Comparison of ENCODE assay signal across 11 cellular contexts in the genomic region with DNA sequence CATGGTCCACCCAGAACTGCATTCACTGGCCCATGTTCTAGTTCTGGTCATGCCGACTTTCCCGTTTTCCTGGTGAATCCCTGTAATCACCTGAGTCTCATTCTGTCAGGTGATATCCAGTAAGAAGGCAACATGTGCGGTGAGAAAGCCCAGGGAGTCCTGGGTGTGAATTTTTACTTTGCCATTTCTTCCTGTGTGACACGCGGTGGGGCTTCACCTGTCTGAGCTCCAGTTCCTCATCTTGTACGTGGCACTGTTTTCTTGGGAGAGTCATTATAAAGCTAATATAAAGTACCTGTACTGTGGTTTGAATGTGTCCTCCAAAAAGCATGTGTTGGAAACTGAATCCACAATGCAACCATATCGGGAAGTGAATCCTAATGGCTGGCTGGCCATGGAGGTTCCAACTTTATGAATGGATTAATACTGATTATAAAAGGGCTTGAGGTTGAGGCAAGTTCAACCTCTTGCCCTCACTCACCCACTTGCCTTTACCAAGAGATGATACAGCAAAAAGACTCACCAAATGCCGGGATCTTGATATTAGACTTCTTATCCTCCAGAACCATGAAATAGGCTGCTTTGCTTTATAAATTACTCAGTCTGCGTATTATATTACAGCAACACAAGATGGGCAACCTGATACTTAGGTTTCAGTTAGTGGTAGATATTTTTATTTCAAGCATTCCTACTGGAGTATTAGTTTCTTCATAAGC. TPM values are rescaled to one million over a fixed set of nuclear protein-coding genes. Genes with fewer than 3 reads are reported as not detected.
DNase-seq lines count a peak whose midpoint lies in the region; ATAC-seq and TF ChIP-seq lines count a peak whose summit lies in the region.
"Had no signal": no experiment of that assay in that cellular context is flagged by ENCODE, and none has a peak within 500 bp of the region (broad histone marks: within the 10 kb centered on the region; RNA-seq: fewer than 3 reads in every experiment).

No MANE protein-coding gene starts in this region.

- peaks cover 49% of the 10 kb centered on the region for H3K36me3 Mint-ChIP-seq in activated CD4-positive, alpha-beta memory T cell treated with anti-CD3 and anti-CD28 coated beads for 36 hours

- H3K36me3 ChIP-seq in upper lobe of right lung: peaks cover 45% of the 10 kb centered on the region

- peaks cover 60% of the 10 kb centered on the region for H3K4me1 Mint-ChIP-seq in activated CD4-positive, alpha-beta memory T cell treated with anti-CD3 and anti-CD28 coated beads for 36 hours (ENCODE audit: low read depth)

- no peaks in the 10 kb centered on the region for H3K27me3 Mint-ChIP-seq in activated CD4-positive, alpha-beta memory T cell treated with anti-CD3 and anti-CD28 coated beads for 36 hours

- intact Hi-C loops in activated CD4-positive, alpha-beta memory T cell treated with anti-CD3 and anti-CD28 coated beads for 36 hours (cut with micrococcal nuclease): no loop called here
- intact Hi-C loops in upper lobe of right lung (cut with DNase I): loop anchor here (5.0 kb wide), 1 partner anchor 38 kb away; no protein-coding TSS in a partner anchor

- no peaks in the 10 kb centered on the region for H3K9me3 ChIP-seq in upper lobe of right lung
- H3K9me3 ChIP-seq: colonic mucosa had no signal

- DNase-seq in stimulated activated CD4-positive, alpha-beta T cell treated with anti-CD3 and anti-CD28 coated beads, Interleukin-4, amount 100 ng/mL, for 4 hours: peak; percentile 33 to 47
- no peak for DNase-seq in stimulated activated CD4-positive, alpha-beta T cell treated with anti-CD3 and anti-CD28 coated beads, Interleukin-4, amount 100 ng/mL, for 24 hours
- DNase-seq in activated CD4-positive, alpha-beta memory T cell treated with anti-CD3 and anti-CD28 coated beads for 36 hours: peak; percentile 53
- DNase-seq in fibroblast of gingiva (ENCODE audit: low read depth) (peak; percentile 34), upper lobe of right lung (no peak), pons (ENCODE audit: low spot score) (no peak), GOT3 (lab: John Stamatoyannopoulos, UW) (no peak)
- DNase-seq: colonic mucosa, MV-4-11, NCI-H2227 treated with DMSO at 0.1 percent for 48 hours had no signal

- H3K27ac ChIP-seq in upper lobe of right lung: peak overlapping the region; percentile 47
- H3K27ac ChIP-seq: colonic mucosa had no signal

- peaks cover 45% of the 10 kb centered on the region for H3K4me1 ChIP-seq in upper lobe of right lung

- no peaks in the 10 kb centered on the region for H3K9me3 Mint-ChIP-seq in activated CD4-positive, alpha-beta memory T cell treated with anti-CD3 and anti-CD28 coated beads for 36 hours

- peak overlapping the region; percentile 99 for H3K27ac Mint-ChIP-seq in activated CD4-positive, alpha-beta memory T cell treated with anti-CD3 and anti-CD28 coated beads for 36 hours

- peak overlapping the region; percentile 99 for H3K4me3 Mint-ChIP-seq in activated CD4-positive, alpha-beta memory T cell treated with anti-CD3 and anti-CD28 coated beads for 36 hours

- POLR2A ChIA-PET in activated CD4-positive, alpha-beta memory T cell treated with anti-CD3 and anti-CD28 coated beads for 36 hours (lab: Charles Lee): interaction anchor here (0.6 to 6.1 kb wide), 14 partner anchors 16 to 120 kb away, joined by 3 to 50 read pairs (median 4); a partner anchor contains a TSS

- CTCF ChIA-PET in activated CD4-positive, alpha-beta memory T cell treated with anti-CD3 and anti-CD28 coated beads for 36 hours (lab: Charles Lee): interaction anchor here (0.9 to 9.2 kb wide), 13 partner anchors 8 to 236 kb away, joined by 3 to 157 read pairs (median 4); no protein-coding TSS in a partner anchor

- H3K4me3 ChIP-seq in upper lobe of right lung: peak overlapping the region; percentile 93
- H3K4me3 ChIP-seq: colonic mucosa had no signal

- ATAC-seq in upper lobe of right lung: no peak
- no peak for ATAC-seq in GM18511 (IDR thresholded peaks at IDR 0.05; ENCODE audit: unreplicated experiment)

- no peak for TF ChIP-seq CTCF in upper lobe of right lung (IDR thresholded peaks at IDR 0.05)

- H3K27me3 ChIP-seq in upper lobe of right lung: no peaks in the 10 kb centered on the region
- H3K27me3 ChIP-seq: colonic mucosa had no signal

RNA-seq across cellular contexts. Expression of a gene that starts 5.1 kb away (rescaled TPM):
- total RNA-seq in activated CD4-positive, alpha-beta memory T cell treated with anti-CD3 and anti-CD28 coated beads for 36 hours: 100 to 1,000 TPM; 481 to 485 TPM
- total RNA-seq in upper lobe of right lung: 1,028 TPM

Comparison
In these comparisons a context has a peak if more than half of its experiments do, and no peak if none do; other contexts are left out.
1. DNase-seq: peak in stimulated activated CD4-positive, alpha-beta T cell treated with anti-CD3 and anti-CD28 coated beads, Interleukin-4, amount 100 ng/mL, for 4 hours (2 of 2), activated CD4-positive, alpha-beta memory T cell treated with anti-CD3 and anti-CD28 coated beads for 36 hours (single experiment) and fibroblast of gingiva (single experiment); none in stimulated activated CD4-positive, alpha-beta T cell treated with anti-CD3 and anti-CD28 coated beads, Interleukin-4, amount 100 ng/mL, for 24 hours (single experiment), upper lobe of right lung (single experiment), pons (single experiment) and GOT3 (single experiment).